In genomic region chr4:76977113-76977512, GRCh38 we compare ENCODE assay signal across 20 cellular contexts. TPM values are rescaled to one million over a fixed set of nuclear protein-coding genes. Genes with fewer than 3 reads are reported as not detected.
DNase-seq lines count a peak whose midpoint lies in the region; ATAC-seq and TF ChIP-seq lines count a peak whose summit lies in the region.
"Had no signal": no experiment of that assay in that cellular context is flagged by ENCODE, and none has a peak within 500 bp of the region (broad histone marks: within the 10 kb centered on the region; RNA-seq: fewer than 3 reads in every experiment).

No MANE protein-coding gene starts in this region.

- H3K4me2 ChIP-seq in SK-N-SH: peak overlapping the region; percentile 12; the same call in 1 of the 2 replicates

- H3K4me1 Mint-ChIP-seq in chondrocyte (ENCODE audit: low read depth): peaks cover 93% of the 10 kb centered on the region
- H3K4me1 Mint-ChIP-seq in nephron: peaks cover 87% of the 10 kb centered on the region

- H3K9me3 ChIP-seq in SK-N-SH (no peaks in the 10 kb centered on the region), subcutaneous abdominal adipose tissue (ENCODE audit: control insufficient read depth in 5 of 5, low read length in 5 of 5) (no peaks in the 10 kb centered on the region)
- H3K9me3 ChIP-seq: MG63 had no signal

- DNase-seq in SK-N-SH: no peak
- DNase-seq in chondrocyte (ENCODE audit: low spot score): no peak
- DNase-seq in activated T-cell treated with anti-CD3 and anti-CD28 coated beads, Interleukin-2, amount 50 U/mL, for 48 hours: no peak
- DNase-seq: DMS 273 treated with DMSO at 0.1 percent for 48 hours, H7, MG63, NCI-H1048, NCI-H1436, NCI-H1930, NCI-H345, NCI-H524 treated with DMSO at 0.1 percent for 48 hours had no signal

- H3K79me2 ChIP-seq in SK-N-SH (ENCODE audit: insufficient read depth): peaks cover 99% of the 10 kb centered on the region

- H3F3A ChIP-seq in SK-N-SH (replicated peaks; ENCODE audit: insufficient read depth): peaks cover 4% of the 10 kb centered on the region

- no peak overlapping the region for H3K9ac ChIP-seq in SK-N-SH
- H3K9ac ChIP-seq in subcutaneous abdominal adipose tissue (ENCODE audit: low read length in 5 of 5): no peak overlapping the region

- no peak for TF ChIP-seq EP300 in SK-N-SH (IDR thresholded peaks at IDR 0.05; ENCODE audit: borderline replicate concordance in 1 of 2, low read depth in 1 of 2, low read length in 1 of 2)

- no peaks in the 10 kb centered on the region for H3K9me2 ChIP-seq in SK-N-SH

- peak overlapping the region; percentile 65 for H3K27ac Mint-ChIP-seq in chondrocyte (ENCODE audit: unreplicated experiment)
- peak overlapping the region; percentile 43 to 77 (median 69) for H3K27ac Mint-ChIP-seq in nephron
- H3K27ac Mint-ChIP-seq: CD14-positive monocyte, IgD-negative memory B cell had no signal

- H3K4me3 ChIP-seq in SK-N-SH (ENCODE audit: low read depth in 2 of 2, low read length in 1 of 2) (no peak overlapping the region), subcutaneous abdominal adipose tissue (ENCODE audit: low read depth in 1 of 5, low read length in 5 of 5) (no peak overlapping the region)
- H3K4me3 ChIP-seq: MG63 had no signal

- H3K4me3 Mint-ChIP-seq in chondrocyte (ENCODE audit: unreplicated experiment) (no peak overlapping the region), nephron (no peak overlapping the region)
- H3K4me3 Mint-ChIP-seq: CD14-positive monocyte, IgD-negative memory B cell had no signal

- no peaks in the 10 kb centered on the region for H3K9me3 Mint-ChIP-seq in chondrocyte (ENCODE audit: low read depth)
- no peaks in the 10 kb centered on the region for H3K9me3 Mint-ChIP-seq in nephron
- H3K9me3 Mint-ChIP-seq: CD14-positive monocyte, IgD-negative memory B cell had no signal

- ATAC-seq in SK-N-SH treated with all-trans-retinoic acid at 6 μM for 48 hours: no peak
- no peak for ATAC-seq in HG03095 (IDR thresholded peaks at IDR 0.05; ENCODE audit: unreplicated experiment)
- ATAC-seq in HG02970 (IDR thresholded peaks at IDR 0.05; ENCODE audit: low FRiP score, unreplicated experiment): no peak

- no peak overlapping the region for H2AFZ ChIP-seq in SK-N-SH (ENCODE audit: low read depth)

- H3K4me1 ChIP-seq in SK-N-SH (ENCODE audit: control insufficient read depth in 1 of 2, insufficient read depth in 2 of 2, low read depth in 1 of 2, low read length in 1 of 2) (peaks cover 6 to 37% of the 10 kb centered on the region in 2 experiments), subcutaneous abdominal adipose tissue (ENCODE audit: control insufficient read depth in 5 of 5, insufficient read depth in 5 of 5, low read length in 5 of 5) (peaks cover 0 to 56% (median 54%) of the 10 kb centered on the region in 5 donors)

- peak overlapping the region; percentile 70 to 74; a peak in 3 of 4 replicates for H3K27ac ChIP-seq in SK-N-SH (ENCODE audit: low read depth in 2 of 2, low read length in 1 of 2)
- peak overlapping the region; percentile 34 for H3K27ac ChIP-seq in subcutaneous abdominal adipose tissue (ENCODE audit: low read depth, low read length)
- H3K27ac ChIP-seq: 22Rv1, RWPE1 had no signal

- CTCF ChIA-PET in SK-N-SH (lab: Yijun Ruan, JAX): interaction anchor here (0.6 kb wide), 1 partner anchor 14 kb away, joined by 3 read pairs; no protein-coding TSS in a partner anchor

- H3K36me3 Mint-ChIP-seq in chondrocyte (ENCODE audit: low read depth) (peaks cover 14% of the 10 kb centered on the region), nephron (ENCODE audit: low read depth) (peaks cover 46% of the 10 kb centered on the region)
- H3K36me3 Mint-ChIP-seq: CD14-positive monocyte had no signal

- no peak for TF ChIP-seq RAD21 in SK-N-SH (IDR thresholded peaks at IDR 0.05; ENCODE audit: low read length)

- no peaks in the 10 kb centered on the region for H3K27me3 ChIP-seq in SK-N-SH (ENCODE audit: insufficient read depth)
- no peaks in the 10 kb centered on the region for H3K27me3 ChIP-seq in subcutaneous abdominal adipose tissue (ENCODE audit: control insufficient read depth in 5 of 5, insufficient read depth in 4 of 5, low read length in 5 of 5)
- H3K27me3 ChIP-seq: MG63 had no signal

- peaks cover 20 to 21% of the 10 kb centered on the region in 2 experiments for H3K36me3 ChIP-seq in SK-N-SH (replicated peaks in 1 of 2; ENCODE audit: control insufficient read depth in 1 of 2, insufficient read depth in 2 of 2, low read length in 1 of 2)
- peaks cover 0 to 7% (median 4%) of the 10 kb centered on the region in 5 donors for H3K36me3 ChIP-seq in subcutaneous abdominal adipose tissue (ENCODE audit: control insufficient read depth in 5 of 5, insufficient read depth in 5 of 5, low read length in 5 of 5)
- H3K36me3 ChIP-seq: MG63 had no signal

- TF ChIP-seq CTCF in SK-N-SH (IDR thresholded peaks at IDR 0.05) (no peak), chondrocyte (IDR thresholded peaks at IDR 0.05) (no peak), nephron (IDR thresholded peaks at IDR 0.05; ENCODE audit: unreplicated experiment in 3 of 3) (no peak)

- peaks cover 51% of the 10 kb centered on the region for H4K20me1 ChIP-seq in SK-N-SH (ENCODE audit: insufficient read depth)

- H3K27me3 Mint-ChIP-seq in chondrocyte (ENCODE audit: low read depth) (no peaks in the 10 kb centered on the region), nephron (ENCODE audit: low read depth) (no peaks in the 10 kb centered on the region)
- H3K27me3 Mint-ChIP-seq: IgD-negative memory B cell had no signal

- POLR2A ChIA-PET in SK-N-SH (lab: Yijun Ruan, JAX): no interaction called here

TF ChIP-seq in SK-N-SH, 30 proteins besides CTCF, POLR2A, EP300 and RAD21 (continues in another document):
- TF ChIP-seq MEF2A (IDR thresholded peaks at IDR 0.05; ENCODE audit: borderline replicate concordance, low read depth) (no peak), FOXM1 (IDR thresholded peaks at IDR 0.05; ENCODE audit: low read depth) (no peak), GATA2 (CRISPR knock-in tag; IDR thresholded peaks at IDR 0.05) (no peak), ELF1 (IDR thresholded peaks at IDR 0.05) (no peak), RCOR1 (IDR thresholded peaks at IDR 0.05; ENCODE audit: low read length) (no peak), EZH2phosphoT487 (IDR thresholded peaks at IDR 0.05; ENCODE audit: borderline replicate concordance, low read depth) (no peak), MXI1 (IDR thresholded peaks at IDR 0.05; ENCODE audit: low read depth, low read length) (no peak), RFX5 (IDR thresholded peaks at IDR 0.05; ENCODE audit: low read length) (no peak), PBX3 (IDR thresholded peaks at IDR 0.05) (no peak), FOSL2 (IDR thresholded peaks at IDR 0.05; ENCODE audit: borderline replicate concordance, low read depth) (no peak), YY1 (IDR thresholded peaks at IDR 0.05; ENCODE audit: low read depth) (no peak), NRF1 (IDR thresholded peaks at IDR 0.05; ENCODE audit: low read depth, low read length) (no peak), JUND (IDR thresholded peaks at IDR 0.05) (no peak), FOXJ3 (CRISPR knock-in tag; IDR thresholded peaks at IDR 0.05) (no peak), GABPA (IDR thresholded peaks at IDR 0.05; ENCODE audit: low read depth) (no peak), SMC3 (IDR thresholded peaks at IDR 0.05; ENCODE audit: low read depth, low read length) (no peak)

TF ChIP-seq in SK-N-SH treated with all-trans-retinoic acid at 6 μM for 48 hours, 23 proteins besides CTCF, POLR2A, EP300 and RAD21:
- no peak for TF ChIP-seq TCF4 (CRISPR knock-in tag; IDR thresholded peaks at IDR 0.05; ENCODE audit: borderline replicate concordance)

RNA-seq across cellular contexts. Expression of gene SEPTIN11, which starts 27.6 kb away (rescaled TPM):
- 47.4 and 81.9 TPM in 2 replicates for polyA plus RNA-seq in SK-N-SH (2012; rRNA removed)
- polyA plus RNA-seq in SK-N-SH (2012; cell fraction: cytosol; rRNA removed): 75.6 and 89.3 TPM in 2 replicates
- 34.1 and 66.4 TPM in 2 replicates for polyA plus RNA-seq in SK-N-SH (2012; cell fraction: nucleus; rRNA removed)
- total RNA-seq in chondrocyte: 643 to 720 TPM (median 718 TPM) in 3 replicates
